ENCODE assay signal across 1 cellular context in the genomic region with DNA sequence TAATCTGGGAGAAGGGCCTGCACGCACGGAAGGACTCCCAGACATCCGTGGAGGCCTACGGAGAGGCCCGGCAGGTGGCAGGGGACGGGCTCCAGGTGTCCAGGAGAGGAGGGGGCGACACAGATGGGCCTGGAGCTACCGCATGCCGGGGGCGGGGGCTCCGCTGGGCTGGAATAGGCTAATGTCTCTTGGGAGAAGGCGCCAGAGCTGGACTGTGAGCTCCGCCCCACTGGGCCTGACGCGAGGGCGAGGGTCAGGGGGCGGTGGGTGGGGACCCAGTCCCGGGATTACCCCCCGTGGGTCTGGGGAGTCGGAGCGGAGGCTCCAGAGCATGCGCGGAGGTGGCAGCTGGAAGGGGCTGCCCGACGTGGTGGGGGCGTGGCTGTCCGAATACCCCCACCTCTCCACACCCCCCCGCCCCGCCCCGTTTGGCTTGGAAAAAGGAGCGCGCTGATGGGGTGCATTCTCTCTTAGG.
TF ChIP-seq lines count a peak whose summit lies in the region.

No MANE protein-coding gene starts in this region.

TF ChIP-seq in neural cell, 6 proteins besides CTCF, POLR2A, EP300 and RAD21 (continued from another document):
- TF ChIP-seq REST (IDR thresholded peaks at IDR 0.05; ENCODE audit: borderline replicate concordance) (no peak), EZH2 (IDR thresholded peaks at IDR 0.05; ENCODE audit: borderline replicate concordance, insufficient read depth, low read length, poor library complexity, severe bottlenecking) (no peak), MXI1 (conservative IDR thresholded peaks at IDR 0.05; ENCODE audit: poor library complexity, severe bottlenecking) (no peak)
TF ChIP-seq in neural cell: peak in this region for 1.
